Comparison of ENCODE assay signal across 27 cellular contexts in the genomic region with DNA sequence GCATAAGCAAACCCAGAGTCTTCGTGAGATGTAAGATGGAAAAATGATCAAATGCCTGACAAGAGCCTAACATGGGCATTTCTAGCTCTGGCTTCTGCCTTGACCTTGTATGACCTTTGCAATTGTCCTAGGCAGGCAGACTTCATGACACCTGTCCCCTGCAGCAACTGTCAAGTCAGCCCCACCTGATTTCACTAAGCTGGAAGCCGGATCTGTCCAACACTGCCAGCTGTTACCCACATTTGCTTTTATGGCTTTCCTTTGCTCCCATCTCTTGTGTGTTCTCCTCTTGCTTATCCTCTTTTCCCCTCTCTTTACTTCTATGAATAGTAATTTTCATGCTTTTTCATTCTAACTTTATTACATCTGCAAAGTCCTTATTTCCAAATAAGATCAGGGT.
"Had no signal": no experiment of that assay in that cellular context is flagged by ENCODE, and none has a peak within 500 bp of the region (broad histone marks: within the 10 kb centered on the region; RNA-seq: fewer than 3 reads in every experiment).

No MANE protein-coding gene starts in this region.

- H3K4me1 ChIP-seq: breast epithelium, colonic mucosa had no signal

- ATAC-seq: activated CD8-positive, alpha-beta memory T cell treated with anti-CD3 and anti-CD28 coated beads, Interleukin-2, amount 10 ng/mL, durations not matched to agents 7 days and 5 days; Panc1; WTC11 had no signal

- H3K36me3 Mint-ChIP-seq: WTC11 had no signal

- H3K27ac Mint-ChIP-seq: activated CD4-positive, alpha-beta T cell treated with anti-CD3 and anti-CD28 coated beads, Interleukin-2, amount 10 ng/mL, durations not matched to agents 24 days and 14 days; activated CD8-positive, alpha-beta memory T cell treated with anti-CD3 and anti-CD28 coated beads, Interleukin-2, amount 10 ng/mL, durations not matched to agents 7 days and 5 days; activated naive CD4-positive, alpha-beta T cell treated with anti-CD3 and anti-CD28 coated beads, Interleukin-2, amount 50 U/mL, for 24 hours; activated T-cell treated with anti-CD3 and anti-CD28 coated beads, Interleukin-2, amount 50 U/mL, for 24 hours; activated T-helper 1 cell treated with anti-CD3 and anti-CD28 coated beads, Interleukin-12 subunit alpha, Interleukin-12 subunit beta, Interleukin-2, Interleukin-4 antibody, amounts not matched to agents 30 ng/mL and 10 ng/mL and 1 ng/mL, durations not matched to agents 14 hours and 24 hours and 36 hours; T-helper 1 cell treated with Interleukin-12 subunit alpha and Interleukin-12 subunit beta and Interleukin-4 antibody, amounts not matched to agents 30 μg/mL and 1 μg/mL, for 36 hours; WTC11 had no signal

- H3K27ac ChIP-seq: breast epithelium, colonic mucosa had no signal

- H3K9me3 Mint-ChIP-seq: activated naive CD4-positive, alpha-beta T cell treated with anti-CD3 and anti-CD28 coated beads, Interleukin-2, amount 50 U/mL, for 24 hours; activated T-cell treated with anti-CD3 and anti-CD28 coated beads, Interleukin-2, amount 50 U/mL, for 24 hours had no signal

- DNase-seq: activated CD4-positive, alpha-beta T cell treated with anti-CD3 and anti-CD28 coated beads, Interleukin-2, amount 10 ng/mL, durations not matched to agents 24 days and 14 days; activated CD4-positive, alpha-beta T cell treated with anti-CD3 and anti-CD28 coated beads, Interleukin-2, amount 50 U/mL, for 48 hours; activated CD4-positive, CD25-positive, alpha-beta regulatory T cell treated with anti-CD3 and anti-CD28 coated beads, Interleukin-2, amount 50 U/mL, for 72 hours; activated CD8-positive, alpha-beta memory T cell treated with anti-CD3 and anti-CD28 coated beads, Interleukin-2, amount 10 ng/mL, durations not matched to agents 7 days and 5 days; activated effector memory CD4-positive, alpha-beta T cell treated with Interleukin-2 at 50 U/mL for 16 hours; activated naive CD4-positive, alpha-beta T cell; activated T-cell treated with anti-CD3 and anti-CD28 coated beads, Interleukin-2, amount 50 U/mL, for 24 hours; aorta; caudate nucleus; colonic mucosa; KG1; NCI-H1092 treated with DMSO at 0.1 percent for 48 hours; NCI-H1417 treated with DMSO at 0.1 percent for 48 hours; NCI-H187 treated with DMSO at 0.1 percent for 48 hours; NCI-H2081 treated with DMSO at 0.1 percent for 48 hours; NCI-H226; NCI-H69; NK-92 treated with Interleukin-12 subunit alpha and Interleukin-12 subunit beta, amount 100 ng/mL, for 24 hours; OCI-M1; Right ventricle myocardium superior; RPMI8226 had no signal

- H3K9me3 ChIP-seq: breast epithelium, colonic mucosa had no signal

- H3K27me3 Mint-ChIP-seq: activated CD8-positive, alpha-beta memory T cell treated with anti-CD3 and anti-CD28 coated beads, Interleukin-2, amount 10 ng/mL, durations not matched to agents 7 days and 5 days; activated naive CD4-positive, alpha-beta T cell treated with anti-CD3 and anti-CD28 coated beads, Interleukin-2, amount 50 U/mL, for 24 hours; activated T-cell treated with anti-CD3 and anti-CD28 coated beads, Interleukin-2, amount 50 U/mL, for 24 hours had no signal

- H3K4me3 Mint-ChIP-seq: activated CD4-positive, alpha-beta T cell treated with anti-CD3 and anti-CD28 coated beads, Interleukin-2, amount 10 ng/mL, durations not matched to agents 24 days and 14 days; activated CD8-positive, alpha-beta memory T cell treated with anti-CD3 and anti-CD28 coated beads, Interleukin-2, amount 10 ng/mL, durations not matched to agents 7 days and 5 days; activated naive CD4-positive, alpha-beta T cell treated with anti-CD3 and anti-CD28 coated beads, Interleukin-2, amount 50 U/mL, for 24 hours; activated T-cell treated with anti-CD3 and anti-CD28 coated beads, Interleukin-2, amount 50 U/mL, for 24 hours; activated T-helper 1 cell treated with anti-CD3 and anti-CD28 coated beads, Interleukin-12 subunit alpha, Interleukin-12 subunit beta, Interleukin-2, Interleukin-4 antibody, amounts not matched to agents 30 ng/mL and 10 ng/mL and 1 ng/mL, durations not matched to agents 14 hours and 24 hours and 36 hours; T-helper 1 cell treated with Interleukin-12 subunit alpha and Interleukin-12 subunit beta and Interleukin-4 antibody, amounts not matched to agents 30 μg/mL and 1 μg/mL, for 36 hours; WTC11 had no signal

- H3K4me1 Mint-ChIP-seq: activated CD8-positive, alpha-beta memory T cell treated with anti-CD3 and anti-CD28 coated beads, Interleukin-2, amount 10 ng/mL, durations not matched to agents 7 days and 5 days; WTC11 had no signal

- H3K27me3 ChIP-seq: breast epithelium, colonic mucosa had no signal
